Comparison of ENCODE assay signal across 8 cellular contexts in genomic region chr1:21956720-21957552, GRCh38. TPM values are rescaled to one million over a fixed set of nuclear protein-coding genes. Genes with fewer than 3 reads are reported as not detected.
DNase-seq lines count a peak whose midpoint lies in the region; ATAC-seq and TF ChIP-seq lines count a peak whose summit lies in the region.

No MANE protein-coding gene starts in this region.

- H3K27ac Mint-ChIP-seq in stimulated activated naive B cell treated with anti-CD40 and anti-IgM and Interleukin-4, amounts not matched to agents 10 μg/mL and 1 μg/mL and 100 μg/mL, for 72 hours, result no peak overlapping the region
- no peak overlapping the region for H3K27ac Mint-ChIP-seq in activated T-helper 2 cell treated with anti-CD3 and anti-CD28 coated beads, Interferon-gamma antibody, Interleukin-2, Interleukin-4, amounts not matched to agents 10 μg/mL and 5 μg/mL and 100 μg/mL, durations not matched to agents 14 hours and 24 hours and 36 hours

- ATAC-seq in left lung (peak; percentile 83), HG03354 (IDR thresholded peaks at IDR 0.05; ENCODE audit: poor library complexity, severe bottlenecking, unreplicated experiment) (no peak)
- ATAC-seq in stimulated activated naive B cell treated with anti-CD40 and anti-IgM and Interleukin-4, amounts not matched to agents 10 μg/mL and 1 μg/mL and 100 μg/mL, for 72 hours (replicated peaks), result peak; percentile 38 to 48

- no peaks in the 10 kb centered on the region for H3K9me3 ChIP-seq in left lung

- H3K36me3 ChIP-seq in H7 (replicated peaks; ENCODE audit: control insufficient read depth, insufficient read depth, low read length) (no peaks in the 10 kb centered on the region), left lung (no peaks in the 10 kb centered on the region)

- H3K36me3 Mint-ChIP-seq in stimulated activated naive B cell treated with anti-CD40 and anti-IgM and Interleukin-4, amounts not matched to agents 10 μg/mL and 1 μg/mL and 100 μg/mL, for 72 hours, result no peaks in the 10 kb centered on the region
- no peaks in the 10 kb centered on the region for H3K36me3 Mint-ChIP-seq in activated T-helper 2 cell treated with anti-CD3 and anti-CD28 coated beads, Interferon-gamma antibody, Interleukin-2, Interleukin-4, amounts not matched to agents 10 μg/mL and 5 μg/mL and 100 μg/mL, durations not matched to agents 14 hours and 24 hours and 36 hours (ENCODE audit: low read depth)

- DNase-seq in H7 (peak; percentile 57), SW480 (ENCODE audit: low spot score) (peak; percentile 46), amniotic epithelial cell (ENCODE audit: low read depth) (peak; percentile 68), left lung (peak; percentile 84 to 87), SKM-1 treated with dmso at 0.1 percent for 144 hours (lab: John Stamatoyannopoulos, UW; ENCODE audit: unreplicated experiment) (no peak)
- DNase-seq in stimulated activated naive B cell treated with anti-CD40 and anti-IgM and Interleukin-4, amounts not matched to agents 10 μg/mL and 1 μg/mL and 100 μg/mL, for 72 hours, result no peak
- DNase-seq in activated T-helper 2 cell treated with anti-CD3 and anti-CD28 coated beads, Interferon-gamma antibody, Interleukin-2, Interleukin-4, amounts not matched to agents 10 μg/mL and 5 μg/mL and 100 μg/mL, durations not matched to agents 14 hours and 24 hours and 36 hours (ENCODE audit: low spot score), result no peak

- intact Hi-C loops in left lung (cut with DNase I), result no loop called here
- intact Hi-C loops in activated T-helper 2 cell treated with anti-CD3 and anti-CD28 coated beads, Interferon-gamma antibody, Interleukin-2, Interleukin-4, amounts not matched to agents 10 μg/mL and 5 μg/mL and 100 μg/mL, durations not matched to agents 14 hours and 24 hours and 36 hours (cut with micrococcal nuclease), result no loop called here

- H3K4me3 ChIP-seq in H7 (ENCODE audit: insufficient read depth, low read depth, low read length) (no peak overlapping the region), left lung (no peak overlapping the region)

- no peak overlapping the region for H3K4me3 Mint-ChIP-seq in stimulated activated naive B cell treated with anti-CD40 and anti-IgM and Interleukin-4, amounts not matched to agents 10 μg/mL and 1 μg/mL and 100 μg/mL, for 72 hours
- H3K4me3 Mint-ChIP-seq in activated T-helper 2 cell treated with anti-CD3 and anti-CD28 coated beads, Interferon-gamma antibody, Interleukin-2, Interleukin-4, amounts not matched to agents 10 μg/mL and 5 μg/mL and 100 μg/mL, durations not matched to agents 14 hours and 24 hours and 36 hours (ENCODE audit: low read depth), result no peak overlapping the region

- peak overlapping the region; percentile 53 to 60 for H3K27ac ChIP-seq in left lung

- peaks cover 11 to 26% of the 10 kb centered on the region in 2 donors for H3K27me3 Mint-ChIP-seq in stimulated activated naive B cell treated with anti-CD40 and anti-IgM and Interleukin-4, amounts not matched to agents 10 μg/mL and 1 μg/mL and 100 μg/mL, for 72 hours
- no peaks in the 10 kb centered on the region for H3K27me3 Mint-ChIP-seq in activated T-helper 2 cell treated with anti-CD3 and anti-CD28 coated beads, Interferon-gamma antibody, Interleukin-2, Interleukin-4, amounts not matched to agents 10 μg/mL and 5 μg/mL and 100 μg/mL, durations not matched to agents 14 hours and 24 hours and 36 hours (ENCODE audit: low read depth)

- H3K27me3 ChIP-seq in H7 (ENCODE audit: control insufficient read depth, insufficient read depth, low read length), result no peaks in the 10 kb centered on the region
- H3K27me3 ChIP-seq in left lung, result no peaks in the 10 kb centered on the region

- peaks cover 0 to 11% of the 10 kb centered on the region in 2 donors for H3K4me1 ChIP-seq in left lung

- no peaks in the 10 kb centered on the region for H3K9me3 Mint-ChIP-seq in stimulated activated naive B cell treated with anti-CD40 and anti-IgM and Interleukin-4, amounts not matched to agents 10 μg/mL and 1 μg/mL and 100 μg/mL, for 72 hours
- H3K9me3 Mint-ChIP-seq in activated T-helper 2 cell treated with anti-CD3 and anti-CD28 coated beads, Interferon-gamma antibody, Interleukin-2, Interleukin-4, amounts not matched to agents 10 μg/mL and 5 μg/mL and 100 μg/mL, durations not matched to agents 14 hours and 24 hours and 36 hours, result no peaks in the 10 kb centered on the region

- peaks cover 3 to 21% of the 10 kb centered on the region in 2 donors for H3K4me1 Mint-ChIP-seq in stimulated activated naive B cell treated with anti-CD40 and anti-IgM and Interleukin-4, amounts not matched to agents 10 μg/mL and 1 μg/mL and 100 μg/mL, for 72 hours
- H3K4me1 Mint-ChIP-seq in activated T-helper 2 cell treated with anti-CD3 and anti-CD28 coated beads, Interferon-gamma antibody, Interleukin-2, Interleukin-4, amounts not matched to agents 10 μg/mL and 5 μg/mL and 100 μg/mL, durations not matched to agents 14 hours and 24 hours and 36 hours (ENCODE audit: low read depth), result peaks cover 17% of the 10 kb centered on the region

- TF ChIP-seq CTCF in left lung (IDR thresholded peaks at IDR 0.05), result no peak

RNA-seq across cellular contexts. Expression of gene HSPG2, which starts 19.8 kb away (rescaled TPM):
- 43.5 and 49.2 TPM in 2 replicates for total RNA-seq in H7 (2014; rRNA removed; shearing (Covaris generic))
- 100 to 1,000 TPM; 324 to 434 TPM for total RNA-seq in left lung
- total RNA-seq in activated T-helper 2 cell treated with anti-CD3 and anti-CD28 coated beads, Interferon-gamma antibody, Interleukin-2, Interleukin-4, amounts not matched to agents 10 μg/mL and 5 μg/mL and 100 μg/mL, durations not matched to agents 14 hours and 24 hours and 36 hours, result 3.9 and 4.1 TPM in 2 replicates

RNA-seq across cellular contexts. Expression of gene CELA3B, which starts 19.9 kb away (rescaled TPM):
- not detected in 2 replicates for total RNA-seq in H7 (2014; rRNA removed; shearing (Covaris generic))
- total RNA-seq in left lung, result not detected
- not detected in 2 replicates for total RNA-seq in activated T-helper 2 cell treated with anti-CD3 and anti-CD28 coated beads, Interferon-gamma antibody, Interleukin-2, Interleukin-4, amounts not matched to agents 10 μg/mL and 5 μg/mL and 100 μg/mL, durations not matched to agents 14 hours and 24 hours and 36 hours

RNA-seq across cellular contexts. Expression of gene CELA3A, which starts 44.5 kb away (rescaled TPM):
- total RNA-seq in H7 (2014; rRNA removed; shearing (Covaris generic)), result not detected in 2 replicates
- not detected for total RNA-seq in left lung
- total RNA-seq in activated T-helper 2 cell treated with anti-CD3 and anti-CD28 coated beads, Interferon-gamma antibody, Interleukin-2, Interleukin-4, amounts not matched to agents 10 μg/mL and 5 μg/mL and 100 μg/mL, durations not matched to agents 14 hours and 24 hours and 36 hours, result not detected in 2 replicates

Comparison
In these comparisons a context has a peak if more than half of its experiments do, and no peak if none do; other contexts are left out.
1. DNase-seq: peak in H7 (single experiment), SW480 (single experiment), amniotic epithelial cell (single experiment) and left lung (2 of 2); none in stimulated activated naive B cell treated with anti-CD40 and anti-IgM and Interleukin-4, amounts not matched to agents 10 μg/mL and 1 μg/mL and 100 μg/mL, for 72 hours (single experiment), SKM-1 treated with dmso at 0.1 percent for 144 hours (single experiment) and activated T-helper 2 cell treated with anti-CD3 and anti-CD28 coated beads, Interferon-gamma antibody, Interleukin-2, Interleukin-4, amounts not matched to agents 10 μg/mL and 5 μg/mL and 100 μg/mL, durations not matched to agents 14 hours and 24 hours and 36 hours (single experiment).